Comparison of ENCODE assay signal across 2 cellular contexts in the genomic region with DNA sequence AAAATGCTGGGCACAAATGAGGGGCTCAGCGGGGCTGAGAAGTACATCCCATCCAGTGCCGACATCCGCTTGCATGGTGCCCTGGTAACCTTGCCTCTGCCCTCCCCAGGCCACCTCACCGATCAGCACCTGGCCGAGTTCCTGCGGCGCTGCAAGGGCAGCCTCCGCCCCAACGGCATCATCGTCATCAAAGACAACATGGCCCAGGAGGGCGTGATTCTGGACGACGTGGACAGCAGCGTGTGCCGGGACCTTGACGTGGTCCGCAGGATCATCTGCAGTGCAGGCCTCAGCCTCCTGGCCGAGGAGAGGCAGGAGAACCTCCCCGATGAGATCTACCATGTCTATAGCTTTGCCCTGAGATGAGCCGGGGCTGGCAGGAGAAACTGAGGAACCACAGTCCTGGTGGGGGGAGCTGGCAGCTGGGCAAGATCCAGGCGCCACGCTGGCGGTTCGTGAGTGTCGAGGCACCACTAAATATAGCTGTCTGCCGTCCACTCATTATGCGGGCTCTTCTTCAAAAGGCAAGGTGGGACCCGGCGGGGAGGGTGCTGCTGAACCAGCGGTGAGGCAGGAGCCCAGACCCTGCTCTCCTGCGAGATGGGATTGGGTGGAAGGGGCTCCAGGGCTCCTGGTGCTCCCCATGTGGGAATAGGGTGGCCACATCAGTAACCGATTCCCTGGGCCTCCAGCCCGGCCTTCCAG.
TF ChIP-seq lines count a peak whose summit lies in the region.

No MANE protein-coding gene starts in this region.

TF ChIP-seq in IMR-90, 13 proteins besides CTCF, POLR2A, EP300 and RAD21 (continued from another document):
- TF ChIP-seq, protein P1, sequence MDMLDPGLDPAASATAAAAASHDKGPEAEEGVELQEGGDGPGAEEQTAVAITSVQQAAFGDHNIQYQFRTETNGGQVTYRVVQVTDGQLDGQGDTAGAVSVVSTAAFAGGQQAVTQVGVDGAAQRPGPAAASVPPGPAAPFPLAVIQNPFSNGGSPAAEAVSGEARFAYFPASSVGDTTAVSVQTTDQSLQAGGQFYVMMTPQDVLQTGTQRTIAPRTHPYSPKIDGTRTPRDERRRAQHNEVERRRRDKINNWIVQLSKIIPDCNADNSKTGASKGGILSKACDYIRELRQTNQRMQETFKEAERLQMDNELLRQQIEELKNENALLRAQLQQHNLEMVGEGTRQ (IDR thresholded peaks at IDR 0.05; ENCODE audit: low read depth, low read length): no peak
- no peak for TF ChIP-seq RFX5 (IDR thresholded peaks at IDR 0.05; ENCODE audit: low read depth, low read length)
- TF ChIP-seq SMC3 (IDR thresholded peaks at IDR 0.05; ENCODE audit: low read depth, low read length): no peak
- TF ChIP-seq FOS (IDR thresholded peaks at IDR 0.05; ENCODE audit: low read depth, low read length): no peak
- no peak for TF ChIP-seq MXI1 (IDR thresholded peaks at IDR 0.05; ENCODE audit: borderline replicate concordance, low read depth, low read length)
- TF ChIP-seq MAFK (IDR thresholded peaks at IDR 0.05; ENCODE audit: low read depth, low read length): no peak
- no peak for TF ChIP-seq RCOR1 (IDR thresholded peaks at IDR 0.05; ENCODE audit: insufficient replicate concordance, low read length)
- TF ChIP-seq, protein P2, sequence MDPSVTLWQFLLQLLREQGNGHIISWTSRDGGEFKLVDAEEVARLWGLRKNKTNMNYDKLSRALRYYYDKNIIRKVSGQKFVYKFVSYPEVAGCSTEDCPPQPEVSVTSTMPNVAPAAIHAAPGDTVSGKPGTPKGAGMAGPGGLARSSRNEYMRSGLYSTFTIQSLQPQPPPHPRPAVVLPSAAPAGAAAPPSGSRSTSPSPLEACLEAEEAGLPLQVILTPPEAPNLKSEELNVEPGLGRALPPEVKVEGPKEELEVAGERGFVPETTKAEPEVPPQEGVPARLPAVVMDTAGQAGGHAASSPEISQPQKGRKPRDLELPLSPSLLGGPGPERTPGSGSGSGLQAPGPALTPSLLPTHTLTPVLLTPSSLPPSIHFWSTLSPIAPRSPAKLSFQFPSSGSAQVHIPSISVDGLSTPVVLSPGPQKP (IDR thresholded peaks at IDR 0.05; ENCODE audit: borderline replicate concordance, low read depth, low read length): no peak
- no peak for TF ChIP-seq BHLHE40 (IDR thresholded peaks at IDR 0.05; ENCODE audit: low read depth, low read length)

TF ChIP-seq in SK-N-SH treated with all-trans-retinoic acid at 6 μM for 48 hours, 23 proteins besides CTCF, POLR2A, EP300 and RAD21 (continued from another document):
- TF ChIP-seq, protein P3, sequence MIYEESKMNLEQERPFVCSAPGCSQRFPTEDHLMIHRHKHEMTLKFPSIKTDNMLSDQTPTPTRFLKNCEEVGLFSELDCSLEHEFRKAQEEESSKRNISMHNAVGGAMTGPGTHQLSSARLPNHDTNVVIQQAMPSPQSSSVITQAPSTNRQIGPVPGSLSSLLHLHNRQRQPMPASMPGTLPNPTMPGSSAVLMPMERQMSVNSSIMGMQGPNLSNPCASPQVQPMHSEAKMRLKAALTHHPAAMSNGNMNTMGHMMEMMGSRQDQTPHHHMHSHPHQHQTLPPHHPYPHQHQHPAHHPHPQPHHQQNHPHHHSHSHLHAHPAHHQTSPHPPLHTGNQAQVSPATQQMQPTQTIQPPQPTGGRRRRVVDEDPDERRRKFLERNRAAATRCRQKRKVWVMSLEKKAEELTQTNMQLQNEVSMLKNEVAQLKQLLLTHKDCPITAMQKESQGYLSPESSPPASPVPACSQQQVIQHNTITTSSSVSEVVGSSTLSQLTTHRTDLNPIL (CRISPR knock-in tag; IDR thresholded peaks at IDR 0.05; ENCODE audit: low read depth): no peak
- TF ChIP-seq ZC3H10 (CRISPR knock-in tag; IDR thresholded peaks at IDR 0.05): no peak
- no peak for TF ChIP-seq RARB (CRISPR knock-in tag; IDR thresholded peaks at IDR 0.05)
- no peak for TF ChIP-seq PPARA (CRISPR knock-in tag; IDR thresholded peaks at IDR 0.05; ENCODE audit: borderline replicate concordance)
- TF ChIP-seq, protein P4, sequence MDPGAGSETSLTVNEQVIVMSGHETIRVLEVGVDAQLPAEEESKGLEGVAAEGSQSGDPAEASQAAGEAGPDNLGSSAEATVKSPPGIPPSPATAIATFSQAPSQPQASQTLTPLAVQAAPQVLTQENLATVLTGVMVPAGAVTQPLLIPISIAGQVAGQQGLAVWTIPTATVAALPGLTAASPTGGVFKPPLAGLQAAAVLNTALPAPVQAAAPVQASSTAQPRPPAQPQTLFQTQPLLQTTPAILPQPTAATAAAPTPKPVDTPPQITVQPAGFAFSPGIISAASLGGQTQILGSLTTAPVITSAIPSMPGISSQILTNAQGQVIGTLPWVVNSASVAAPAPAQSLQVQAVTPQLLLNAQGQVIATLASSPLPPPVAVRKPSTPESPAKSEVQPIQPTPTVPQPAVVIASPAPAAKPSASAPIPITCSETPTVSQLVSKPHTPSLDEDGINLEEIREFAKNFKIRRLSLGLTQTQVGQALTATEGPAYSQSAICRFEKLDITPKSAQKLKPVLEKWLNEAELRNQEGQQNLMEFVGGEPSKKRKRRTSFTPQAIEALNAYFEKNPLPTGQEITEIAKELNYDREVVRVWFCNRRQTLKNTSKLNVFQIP (CRISPR knock-in tag; IDR thresholded peaks at IDR 0.05; ENCODE audit: borderline replicate concordance, low read depth): no peak
- TF ChIP-seq TCF4 (CRISPR knock-in tag; IDR thresholded peaks at IDR 0.05; ENCODE audit: borderline replicate concordance): no peak
- TF ChIP-seq ESRRG (CRISPR knock-in tag; IDR thresholded peaks at IDR 0.05): no peak
TF ChIP-seq in SK-N-SH treated with all-trans-retinoic acid at 6 μM for 48 hours: peak in this region for 0.
